Comparison of ENCODE assay signal across 1 cellular context in the genomic region with DNA sequence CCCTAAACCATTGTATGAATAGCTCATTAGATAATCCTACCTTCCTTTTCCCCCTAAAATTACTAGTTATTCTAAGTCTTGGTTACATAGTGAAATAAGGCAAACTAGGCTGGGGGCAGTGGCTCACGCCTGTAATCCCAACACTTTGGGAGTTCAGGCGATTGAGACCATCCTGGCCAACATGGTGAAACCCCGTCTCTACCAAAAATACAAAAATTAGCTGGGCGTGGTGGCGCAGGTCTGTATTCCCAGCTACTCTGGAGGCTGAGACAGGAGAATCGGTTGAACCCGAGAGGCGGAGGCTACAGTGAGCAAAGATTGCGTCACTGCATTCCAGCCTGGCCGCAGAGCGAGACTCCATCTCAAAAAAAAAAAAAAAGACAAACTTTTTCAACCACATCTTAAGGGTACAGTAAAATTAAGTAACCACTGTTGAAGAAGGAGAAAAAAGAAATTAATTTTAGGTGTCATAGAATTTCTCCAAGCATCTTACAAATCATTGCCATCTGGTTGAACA.
TF ChIP-seq lines count a peak whose summit lies in the region.

No MANE protein-coding gene starts in this region.

TF ChIP-seq in HepG2, 621 proteins besides CTCF, POLR2A, EP300 and RAD21 (continued from another document):
- TF ChIP-seq, protein P1, sequence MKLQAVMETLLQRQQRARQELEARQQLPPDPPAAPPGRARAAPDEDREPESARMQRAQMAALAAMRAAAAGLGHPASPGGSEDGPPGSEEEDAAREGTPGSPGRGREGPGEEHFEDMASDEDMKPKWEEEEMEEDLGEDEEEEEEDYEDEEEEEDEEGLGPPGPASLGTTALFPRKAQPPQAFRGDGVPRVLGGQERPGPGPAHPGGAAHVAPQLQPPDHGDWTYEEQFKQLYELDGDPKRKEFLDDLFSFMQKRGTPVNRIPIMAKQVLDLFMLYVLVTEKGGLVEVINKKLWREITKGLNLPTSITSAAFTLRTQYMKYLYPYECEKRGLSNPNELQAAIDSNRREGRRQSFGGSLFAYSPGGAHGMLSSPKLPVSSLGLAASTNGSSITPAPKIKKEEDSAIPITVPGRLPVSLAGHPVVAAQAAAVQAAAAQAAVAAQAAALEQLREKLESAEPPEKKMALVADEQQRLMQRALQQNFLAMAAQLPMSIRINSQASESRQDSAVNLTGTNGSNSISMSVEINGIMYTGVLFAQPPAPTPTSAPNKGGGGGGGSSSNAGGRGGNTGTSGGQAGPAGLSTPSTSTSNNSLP (IDR thresholded peaks at IDR 0.05; ENCODE audit: low read depth, low read length): no peak
